ENCODE assay signal across 1 cellular context in genomic region chr9:29865764-29866313, GRCh38.
TF ChIP-seq lines count a peak whose summit lies in the region.

No MANE protein-coding gene starts in this region.

TF ChIP-seq in H1, 55 proteins besides CTCF, POLR2A, EP300 and RAD21:
- TF ChIP-seq JUN (IDR thresholded peaks at IDR 0.05; ENCODE audit: low read depth, low read length), result no peak
- TF ChIP-seq E2F6 (IDR thresholded peaks at IDR 0.05), result no peak
- no peak for TF ChIP-seq HDAC6 (IDR thresholded peaks at IDR 0.05; ENCODE audit: low read depth, low read length)
- no peak for TF ChIP-seq KDM1A (IDR thresholded peaks at IDR 0.05; ENCODE audit: borderline replicate concordance, low read length)
- TF ChIP-seq FOSL1 (IDR thresholded peaks at IDR 0.05; ENCODE audit: insufficient read depth, low read depth, low read length), result no peak
- no peak for TF ChIP-seq BRCA1 (IDR thresholded peaks at IDR 0.05; ENCODE audit: low read depth, low read length)
- TF ChIP-seq KDM4A (IDR thresholded peaks at IDR 0.05; ENCODE audit: low read depth, low read length, severe bottlenecking), result no peak
- no peak for TF ChIP-seq ATF3 (IDR thresholded peaks at IDR 0.05; ENCODE audit: insufficient read depth, low read depth, low read length)
- TF ChIP-seq CBX5 (IDR thresholded peaks at IDR 0.05; ENCODE audit: low read depth, low read length), result no peak
- no peak for TF ChIP-seq SP2 (IDR thresholded peaks at IDR 0.05; ENCODE audit: low read length)
- no peak for TF ChIP-seq POU5F1 (IDR thresholded peaks at IDR 0.05; ENCODE audit: low read depth, low read length)
- no peak for TF ChIP-seq EGR1 (IDR thresholded peaks at IDR 0.05; ENCODE audit: borderline replicate concordance, low read depth, low read length)
- no peak for TF ChIP-seq SIRT6 (IDR thresholded peaks at IDR 0.05; ENCODE audit: low read length)
- TF ChIP-seq HDAC2 (IDR thresholded peaks at IDR 0.05; ENCODE audit: borderline replicate concordance in 1 of 2, low read depth in 2 of 2, low read length in 2 of 2), result no peak
- no peak for TF ChIP-seq CHD2 (IDR thresholded peaks at IDR 0.05; ENCODE audit: low read length)
- no peak for TF ChIP-seq CREB1 (IDR thresholded peaks at IDR 0.05)
- TF ChIP-seq BCL11A (IDR thresholded peaks at IDR 0.05; ENCODE audit: low read depth in 2 of 2, low read length in 2 of 2), result no peak
- no peak for TF ChIP-seq TAF7 (optimal IDR thresholded peaks at IDR 0.05; ENCODE audit: borderline replicate concordance, low read depth, low read length)
- TF ChIP-seq ATF2 (IDR thresholded peaks at IDR 0.05; ENCODE audit: low read length), result no peak
